Comparison of ENCODE assay signal across 21 cellular contexts in genomic region chr3:64647825-64648224, GRCh38.
"Had no signal": no experiment of that assay in that cellular context is flagged by ENCODE, and none has a peak within 500 bp of the region (broad histone marks: within the 10 kb centered on the region; RNA-seq: fewer than 3 reads in every experiment).

No MANE protein-coding gene starts in this region.

- H3K36me3 ChIP-seq: brain microvascular endothelial cell, SJCRH30 had no signal

- H3K4me1 ChIP-seq: SJCRH30 had no signal

- DNase-seq: activated CD4-positive, alpha-beta T cell treated with anti-CD3 and anti-CD28 coated beads for 4 hours; activated CD8-positive, alpha-beta memory T cell treated with anti-CD3 and anti-CD28 coated beads, Interleukin-2, amount 50 U/mL, for 4 hours; activated CD8-positive, alpha-beta T cell treated with anti-CD3 and anti-CD28 coated beads for 36 hours; activated gamma-delta T cell treated with Interleukin-2 at 50 U/mL for 16 hours; activated naive CD4-positive, alpha-beta T cell treated with anti-CD3 and anti-CD28 coated beads, Interleukin-2, amount 10 ng/mL, durations not matched to agents 7 days and 5 days; activated naive CD8-positive, alpha-beta T cell treated with anti-CD3 and anti-CD28 coated beads for 36 hours; activated T-cell treated with anti-CD3 and anti-CD28 coated beads, Interleukin-2, amount 50 U/mL, for 72 hours; brain microvascular endothelial cell; Karpas-422; NCI-H1105 treated with DMSO at 0.1 percent for 48 hours; NCI-H1436 treated with DMSO at 0.1 percent for 48 hours; NCI-H187; NCI-H2081; NCI-H2171 treated with DMSO at 0.1 percent for 48 hours; NCI-H226; SJCRH30; SW 1271 had no signal

- H3K4me3 ChIP-seq: cardiac muscle cell, K562, SJCRH30 had no signal

- H3K27me3 ChIP-seq: brain microvascular endothelial cell, cardiac muscle cell, SJCRH30 had no signal

- H3K9me3 ChIP-seq: SJCRH30 had no signal

- H3K27ac ChIP-seq: brain microvascular endothelial cell, cardiac muscle cell, SJCRH30 had no signal

- ATAC-seq: activated CD4-positive, CD25-positive, alpha-beta regulatory T cell treated with anti-CD3 and anti-CD28 coated beads, Interleukin-2, amount 50 U/mL, for 24 hours; activated CD8-positive, alpha-beta T cell treated with anti-CD3 and anti-CD28 coated beads for 36 hours; activated T-cell treated with anti-CD3 and anti-CD28 coated beads, Interleukin-2, amount 50 U/mL, for 72 hours; K562; SK-N-SH treated with all-trans-retinoic acid at 6 μM for 48 hours had no signal
